Comparison of ENCODE assay signal across 1 cellular context in genomic region chr18:42086288-42086687, GRCh38.
A peak's percentile ranks its signal among the peaks of the same experiment; 100 is the strongest.
TF ChIP-seq lines count a peak whose summit lies in the region.

No MANE protein-coding gene starts in this region.

TF ChIP-seq in SK-N-SH, 30 proteins besides CTCF, POLR2A, EP300 and RAD21 (continued from another document):
- TF ChIP-seq USF1 (IDR thresholded peaks at IDR 0.05; ENCODE audit: borderline replicate concordance, low read depth): no peak
- peak; percentile 70 for TF ChIP-seq JUND (IDR thresholded peaks at IDR 0.05)
- TF ChIP-seq NRF1 (IDR thresholded peaks at IDR 0.05; ENCODE audit: low read depth, low read length): no peak
- TF ChIP-seq IRF3 (IDR thresholded peaks at IDR 0.05; ENCODE audit: low read depth, low read length): no peak
- peak; percentile 76 for TF ChIP-seq NFIC (IDR thresholded peaks at IDR 0.05; ENCODE audit: borderline replicate concordance)
